18 cellular contexts compared by ENCODE assay signal in genomic region chr6:17385660-17386059, GRCh38. TPM values are rescaled to one million over a fixed set of nuclear protein-coding genes. Genes with fewer than 3 reads are reported as not detected.
A peak's percentile ranks its signal among the peaks of the same experiment; 100 is the strongest.
DNase-seq lines count a peak whose midpoint lies in the region; ATAC-seq, FAIRE-seq and TF ChIP-seq lines count a peak whose summit lies in the region.
"Had no signal": no experiment of that assay in that cellular context is flagged by ENCODE, and none has a peak within 500 bp of the region (broad histone marks: within the 10 kb centered on the region; RNA-seq: fewer than 3 reads in every experiment).

No MANE protein-coding gene starts in this region.

- no peaks in the 10 kb centered on the region for H3K36me3 ChIP-seq in trophoblast cell (ENCODE audit: control insufficient read depth in 1 of 2, insufficient read depth in 2 of 2, low read length in 2 of 2)
- H3K36me3 ChIP-seq in PC-3 (ENCODE audit: low read depth, low read length) = no peaks in the 10 kb centered on the region

- H3K79me2 ChIP-seq in trophoblast cell (ENCODE audit: control insufficient read depth, insufficient read depth, low read length, poor library complexity) = no peaks in the 10 kb centered on the region
- H3K79me2 ChIP-seq in PC-3 (ENCODE audit: low read length) = no peaks in the 10 kb centered on the region

- CTCF ChIA-PET in activated CD4-positive, alpha-beta T cell treated with anti-CD3 and anti-CD28 coated beads for 36 hours (lab: Charles Lee) = no interaction called here
- CTCF ChIA-PET in PC-3 (lab: Charles Lee) = no interaction called here

- H3K14ac ChIP-seq in trophoblast cell (ENCODE audit: low read length) = no peak overlapping the region

- no peak overlapping the region for H2BK120ac ChIP-seq in trophoblast cell (ENCODE audit: insufficient read depth, low read length, poor library complexity)

- no peaks in the 10 kb centered on the region for H3K79me1 ChIP-seq in trophoblast cell (ENCODE audit: low read length)

- no peak for FAIRE-seq in RCC 7860 (lab: Jason Lieb, UNC)
- FAIRE-seq: GM12892 had no signal

- H3F3A ChIP-seq in PC-3 (ENCODE audit: low read length, unreplicated experiment) = no peaks in the 10 kb centered on the region

- H3K4me1 ChIP-seq in trophoblast cell (ENCODE audit: control insufficient read depth in 1 of 2, insufficient read depth in 2 of 2, low read length in 2 of 2) (peaks cover 0 to 2% of the 10 kb centered on the region in 2 experiments), PC-3 (ENCODE audit: insufficient read depth, low read length) (peaks cover 11% of the 10 kb centered on the region)

- no peak overlapping the region for H4K12ac ChIP-seq in trophoblast cell (ENCODE audit: low read depth, low read length)

- H3K23ac ChIP-seq in trophoblast cell (ENCODE audit: low read length) = no peak overlapping the region

- POLR2A ChIA-PET in activated CD4-positive, alpha-beta T cell treated with anti-CD3 and anti-CD28 coated beads for 36 hours (lab: Charles Lee) = no interaction called here
- POLR2A ChIA-PET in PC-3 (lab: Charles Lee; ENCODE audit: unreplicated experiment) = no interaction called here

- H3K27me3 Mint-ChIP-seq in activated CD4-positive, alpha-beta T cell treated with anti-CD3 and anti-CD28 coated beads for 36 hours = peaks cover 14% of the 10 kb centered on the region

- H3K9me3 ChIP-seq in trophoblast cell (ENCODE audit: insufficient read depth, low read depth, low read length) = no peaks in the 10 kb centered on the region
- H3K9me3 ChIP-seq in PC-3 (ENCODE audit: low read length) = no peaks in the 10 kb centered on the region

- no peak overlapping the region for H2BK5ac ChIP-seq in trophoblast cell (ENCODE audit: low read depth, low read length, poor library complexity)

- H3K9me2 ChIP-seq in PC-3 (replicated peaks; ENCODE audit: low read length) = no peaks in the 10 kb centered on the region

- ATAC-seq in activated CD4-positive, alpha-beta T cell treated with anti-CD3 and anti-CD28 coated beads for 36 hours = no peak
- ATAC-seq in PC-3 = no peak
- ATAC-seq: SK-N-SH treated with all-trans-retinoic acid at 6 μM for 48 hours had no signal

- TF ChIP-seq CTCF in fibroblast of pulmonary artery (IDR thresholded peaks at IDR 0.05; ENCODE audit: low read length, missing control alignments) (no peak), PC-3 (conservative IDR thresholded peaks at IDR 0.05; ENCODE audit: low read depth, low read length) (no peak)

- H3K4ac ChIP-seq in trophoblast cell (ENCODE audit: low read depth, low read length) = no peak overlapping the region

- no peaks in the 10 kb centered on the region for H3K27me3 ChIP-seq in trophoblast cell (ENCODE audit: insufficient read depth, low read length)
- no peaks in the 10 kb centered on the region for H3K27me3 ChIP-seq in PC-3 (ENCODE audit: low read length)

- H2AK5ac ChIP-seq in trophoblast cell (ENCODE audit: low read length) = no peak overlapping the region

- no peak overlapping the region for H4K91ac ChIP-seq in trophoblast cell (ENCODE audit: low read depth, low read length)

- H3K4me3 ChIP-seq in fibroblast of pulmonary artery (replicated peaks; ENCODE audit: low read depth, low read length) (no peak overlapping the region), trophoblast cell (ENCODE audit: low read depth, low read length) (no peak overlapping the region), PC-3 (ENCODE audit: low read length) (no peak overlapping the region)

- H3K4me2 ChIP-seq in trophoblast cell (ENCODE audit: low read length) = no peak overlapping the region
- H3K4me2 ChIP-seq in PC-3 (ENCODE audit: low read length) = no peak overlapping the region

- DNase-seq in EH (ENCODE audit: low read depth) = peak; percentile 78
- DNase-seq in RCC 7860 (ENCODE audit: low spot score) = peak; percentile 6
- DNase-seq in fibroblast of pulmonary artery (ENCODE audit: low read depth) = peak; percentile 81
- DNase-seq in trophoblast cell = peak; percentile 61 to 90
- no peak for DNase-seq in NCI-H1930 (lab: John Stamatoyannopoulos, UW)
- DNase-seq in T-helper 1 cell = no peak
- no peak for DNase-seq in activated CD4-positive, alpha-beta T cell treated with anti-CD3 and anti-CD28 coated beads for 36 hours
- DNase-seq in PC-3 = no peak
- DNase-seq: CD4-positive, CD25-positive, alpha-beta regulatory T cell; immature natural killer cell; Kasumi-1; midbrain; NCI-H1694; NCI-H510A; OCI-M1; posterior cingulate gyrus had no signal

- no peak overlapping the region for H3K4me3 Mint-ChIP-seq in activated CD4-positive, alpha-beta T cell treated with anti-CD3 and anti-CD28 coated beads for 36 hours
- H3K4me3 Mint-ChIP-seq: CD4-positive, CD25-positive, alpha-beta regulatory T cell; immature natural killer cell had no signal

- H2AFZ ChIP-seq in trophoblast cell (ENCODE audit: insufficient read depth, low read length, poor library complexity) (no peak overlapping the region), PC-3 (ENCODE audit: low read length) (no peak overlapping the region)

- H3K18ac ChIP-seq in trophoblast cell (ENCODE audit: low read length) = no peak overlapping the region

- H4K20me1 ChIP-seq in PC-3 (ENCODE audit: low read length) = no peaks in the 10 kb centered on the region

- peak overlapping the region; percentile 18 for H3K9ac ChIP-seq in trophoblast cell (ENCODE audit: low read length)
- H3K9ac ChIP-seq in PC-3 (ENCODE audit: low read length) = no peak overlapping the region

- no peak overlapping the region for H3K27ac Mint-ChIP-seq in activated CD4-positive, alpha-beta T cell treated with anti-CD3 and anti-CD28 coated beads for 36 hours
- H3K27ac Mint-ChIP-seq: CD4-positive, CD25-positive, alpha-beta regulatory T cell; immature natural killer cell had no signal

- no peak overlapping the region for H4K8ac ChIP-seq in trophoblast cell (ENCODE audit: low read depth, low read length)

- no CpG with 5 or more reads among the region's 7 CpGs for WGBS in trophoblast cell (ENCODE audit: extremely low coverage, insufficient coverage, insufficient read length)

- H3K27ac ChIP-seq in trophoblast cell (ENCODE audit: low read depth, low read length) (no peak overlapping the region), PC-3 (ENCODE audit: low read length) (no peak overlapping the region)

- BruUV-seq in PC-3 (replicated peaks; lab: Mats Ljungman, UMichigan) = no TSS peak

- H3K4me1 Mint-ChIP-seq in activated CD4-positive, alpha-beta T cell treated with anti-CD3 and anti-CD28 coated beads for 36 hours = no peaks in the 10 kb centered on the region
- H3K4me1 Mint-ChIP-seq: CD4-positive, CD25-positive, alpha-beta regulatory T cell; immature natural killer cell had no signal

- H3K36me3 Mint-ChIP-seq in activated CD4-positive, alpha-beta T cell treated with anti-CD3 and anti-CD28 coated beads for 36 hours (ENCODE audit: low read depth) = no peaks in the 10 kb centered on the region
- H3K36me3 Mint-ChIP-seq: CD4-positive, CD25-positive, alpha-beta regulatory T cell; immature natural killer cell had no signal

- H2BK12ac ChIP-seq in trophoblast cell (ENCODE audit: low read length) = no peak overlapping the region

- intact Hi-C loops in activated CD4-positive, alpha-beta T cell treated with anti-CD3 and anti-CD28 coated beads for 36 hours (cut with DNase I, micrococcal nuclease) = no loop called here
- intact Hi-C loops in PC-3 (cut with micrococcal nuclease) = no loop called here

- no peaks in the 10 kb centered on the region for H3K9me3 Mint-ChIP-seq in activated CD4-positive, alpha-beta T cell treated with anti-CD3 and anti-CD28 coated beads for 36 hours (ENCODE audit: low read depth)
- H3K9me3 Mint-ChIP-seq: immature natural killer cell had no signal

RNA-seq across cellular contexts. Expression of gene CAP2, which starts 7.7 kb away (rescaled TPM):
- 32.0 and 34.0 TPM in 2 replicates for polyA plus RNA-seq in trophoblast cell (2013)
- total RNA-seq in activated CD4-positive, alpha-beta T cell treated with anti-CD3 and anti-CD28 coated beads for 36 hours = not detected
- total RNA-seq in PC-3 (2014; rRNA removed) = 8.2 and 11.6 TPM in 2 replicates
- total RNA-seq: CD4-positive, CD25-positive, alpha-beta regulatory T cell had no signal
- polyA plus RNA-seq: CD4-positive, CD25-positive, alpha-beta regulatory T cell; immature natural killer cell had no signal

Comparison
In these comparisons a context has a peak if more than half of its experiments do, and no peak if none do; other contexts are left out.
1. DNase-seq: peak in EH (single experiment), RCC 7860 (single experiment), fibroblast of pulmonary artery (single experiment) and trophoblast cell (2 of 2); none in NCI-H1930 (0 of 2), T-helper 1 cell (0 of 5), activated CD4-positive, alpha-beta T cell treated with anti-CD3 and anti-CD28 coated beads for 36 hours (single experiment) and PC-3 (single experiment).